Comparison of ENCODE assay signal across 11 cellular contexts in genomic region chr4:73661646-73662119, GRCh38. TPM values are rescaled to one million over a fixed set of nuclear protein-coding genes. Genes with fewer than 3 reads are reported as not detected.
DNase-seq lines count a peak whose midpoint lies in the region; ATAC-seq and TF ChIP-seq lines count a peak whose summit lies in the region.
"Had no signal": no experiment of that assay in that cellular context is flagged by ENCODE, and none has a peak within 500 bp of the region (broad histone marks: within the 10 kb centered on the region; RNA-seq: fewer than 3 reads in every experiment).

No MANE protein-coding gene starts in this region.

- H3K4me2 ChIP-seq in MM.1S (ENCODE audit: low read depth, low read length), result no peak overlapping the region

- H3K4me3 Mint-ChIP-seq in natural killer cell treated with Interleukin-12 subunit alpha and Interleukin-12 subunit beta and Interleukin-15 and Interleukin-18, amount 100 ng/mL, for 72 hours, result no peak overlapping the region

- H3K4me3 ChIP-seq in AG09309 (ENCODE audit: control insufficient read depth, low read depth, low read length), result no peak overlapping the region
- H3K4me3 ChIP-seq in MM.1S (ENCODE audit: low read length), result no peak overlapping the region

- H3F3A ChIP-seq in MM.1S (ENCODE audit: insufficient read depth, low read length), result no peaks in the 10 kb centered on the region

- no peak overlapping the region for H2AFZ ChIP-seq in MM.1S (ENCODE audit: low read length)

- H3K9me3 Mint-ChIP-seq in natural killer cell treated with Interleukin-12 subunit alpha and Interleukin-12 subunit beta and Interleukin-15 and Interleukin-18, amount 100 ng/mL, for 72 hours, result no peaks in the 10 kb centered on the region

- H3K27ac ChIP-seq in foreskin keratinocyte (no peak overlapping the region), MM.1S (ENCODE audit: low read length) (no peak overlapping the region)

- peak; percentile 98 for ATAC-seq in foreskin keratinocyte
- no peak for ATAC-seq in natural killer cell treated with Interleukin-12 subunit alpha and Interleukin-12 subunit beta and Interleukin-15 and Interleukin-18, amount 100 ng/mL, for 72 hours

- H3K27me3 Mint-ChIP-seq in natural killer cell treated with Interleukin-12 subunit alpha and Interleukin-12 subunit beta and Interleukin-15 and Interleukin-18, amount 100 ng/mL, for 72 hours, result no peaks in the 10 kb centered on the region

- no peak overlapping the region for H3K9ac ChIP-seq in MM.1S (ENCODE audit: low read length)

- H3K4me1 ChIP-seq in foreskin keratinocyte (peaks cover 13% of the 10 kb centered on the region), MM.1S (ENCODE audit: low read length) (no peaks in the 10 kb centered on the region)

- TF ChIP-seq CTCF in AG09309 (IDR thresholded peaks at IDR 0.05; ENCODE audit: control insufficient read depth, insufficient read depth, low read depth, low read length, missing control alignments) (peak; percentile 13), foreskin keratinocyte (conservative IDR thresholded peaks at IDR 0.05) (peak; percentile 50), MM.1S (IDR thresholded peaks at IDR 0.05; ENCODE audit: low read length) (no peak)

- H4K20me1 ChIP-seq in MM.1S (ENCODE audit: insufficient read depth, low read length), result no peaks in the 10 kb centered on the region

- H3K9me3 ChIP-seq in MM.1S (replicated peaks; ENCODE audit: insufficient read depth, low read length), result no peaks in the 10 kb centered on the region

- H3K36me3 ChIP-seq in MM.1S (replicated peaks; ENCODE audit: insufficient read depth, low read length), result no peaks in the 10 kb centered on the region

- DNase-seq in AG09309 (ENCODE audit: low read depth) (peak; percentile 93), HK-2 (ENCODE audit: unreplicated experiment) (peak; percentile 81), UCSD-AML1 (lab: John Stamatoyannopoulos, UW; ENCODE audit: unreplicated experiment) (peak; percentile 69), foreskin keratinocyte (peak; percentile 98 to 99), MM.1S (no peak), DMS79 (lab: John Stamatoyannopoulos, UW) (no peak)
- DNase-seq in natural killer cell treated with Interleukin-12 subunit alpha and Interleukin-12 subunit beta and Interleukin-15 and Interleukin-18, amount 100 ng/mL, for 72 hours (ENCODE audit: low spot score), result no peak
- DNase-seq in effector CD8-positive, alpha-beta T cell (lab: John Stamatoyannopoulos, UW), result no peak
- DNase-seq: cerebellar nuclear complex; islet precursor cell; NK-92 treated with Interleukin-12 subunit alpha and Interleukin-12 subunit beta, amount 100 ng/mL, for 24 hours had no signal

- H3K27me3 ChIP-seq in foreskin keratinocyte, result no peaks in the 10 kb centered on the region
- H3K27me3 ChIP-seq in MM.1S (replicated peaks; ENCODE audit: insufficient read depth, low read length), result no peaks in the 10 kb centered on the region

- no peaks in the 10 kb centered on the region for H3K79me2 ChIP-seq in MM.1S (ENCODE audit: low read length)

- H3K9me2 ChIP-seq in MM.1S (replicated peaks; ENCODE audit: insufficient read depth, low read length), result no peaks in the 10 kb centered on the region

- H3K4me1 Mint-ChIP-seq in natural killer cell treated with Interleukin-12 subunit alpha and Interleukin-12 subunit beta and Interleukin-15 and Interleukin-18, amount 100 ng/mL, for 72 hours (ENCODE audit: low read depth in 2 of 2), result no peaks in the 10 kb centered on the region

- no peak overlapping the region for H3K27ac Mint-ChIP-seq in natural killer cell treated with Interleukin-12 subunit alpha and Interleukin-12 subunit beta and Interleukin-15 and Interleukin-18, amount 100 ng/mL, for 72 hours

- H3K36me3 Mint-ChIP-seq in natural killer cell treated with Interleukin-12 subunit alpha and Interleukin-12 subunit beta and Interleukin-15 and Interleukin-18, amount 100 ng/mL, for 72 hours, result no peaks in the 10 kb centered on the region

RNA-seq across cellular contexts. Expression of gene RASSF6, which starts 41.4 kb away (rescaled TPM):
- total RNA-seq in foreskin keratinocyte, result 1.2 and 1.3 TPM in 2 replicates
- polyA plus RNA-seq in foreskin keratinocyte, result 0.45 and 0.69 TPM in 2 replicates
- total RNA-seq in natural killer cell treated with Interleukin-12 subunit alpha and Interleukin-12 subunit beta and Interleukin-15 and Interleukin-18, amount 100 ng/mL, for 72 hours, result not detected

Comparison
In these comparisons a context has a peak if more than half of its experiments do, and no peak if none do; other contexts are left out.
1. DNase-seq: peak in AG09309 (single experiment), HK-2 (single experiment), UCSD-AML1 (single experiment) and foreskin keratinocyte (2 of 2); none in MM.1S (single experiment), natural killer cell treated with Interleukin-12 subunit alpha and Interleukin-12 subunit beta and Interleukin-15 and Interleukin-18, amount 100 ng/mL, for 72 hours (single experiment), DMS79 (single experiment) and effector CD8-positive, alpha-beta T cell (single experiment).